1 cellular context compared by ENCODE assay signal in the genomic region with DNA sequence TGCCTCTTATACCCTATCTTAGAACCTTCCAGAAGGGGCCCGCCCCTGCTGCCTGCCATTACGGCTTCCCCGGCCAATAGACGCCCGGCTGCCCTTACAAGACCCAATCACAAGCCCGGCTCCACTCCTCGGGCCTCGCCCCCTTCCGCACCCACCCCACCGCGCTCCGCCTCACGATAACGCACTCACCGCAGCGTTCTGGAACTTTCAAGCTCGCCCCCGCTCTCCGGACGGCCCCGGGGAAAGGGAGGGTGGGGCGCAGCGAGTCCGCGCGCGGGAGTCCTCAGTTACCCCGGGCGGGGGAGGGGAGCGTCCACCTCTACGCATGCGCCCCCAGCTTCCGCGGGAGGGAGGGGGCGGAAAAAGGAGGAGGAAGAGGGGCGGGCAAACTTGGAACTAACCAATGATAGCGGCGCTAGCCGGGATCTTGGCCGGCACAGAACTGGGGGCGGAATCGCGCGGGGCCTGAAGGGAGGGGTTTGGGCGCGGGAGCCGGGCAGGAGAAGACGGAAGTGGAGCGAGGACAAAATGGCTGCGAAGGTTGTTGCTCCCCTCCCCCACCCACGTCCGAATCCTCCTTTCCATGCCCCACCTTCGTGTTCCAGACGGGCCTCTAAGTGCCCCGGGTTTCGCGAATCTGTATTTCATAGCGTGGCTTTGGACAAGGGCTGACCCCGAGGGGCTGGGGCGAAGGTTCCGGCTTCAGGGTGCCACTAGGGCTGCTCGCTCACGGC.
TF ChIP-seq lines count a peak whose summit lies in the region.

No MANE protein-coding gene starts in this region.

TF ChIP-seq in K562, 482 proteins besides CTCF, POLR2A, EP300 and RAD21 (continued from another document and continues in another):
- TF ChIP-seq, protein P1, sequence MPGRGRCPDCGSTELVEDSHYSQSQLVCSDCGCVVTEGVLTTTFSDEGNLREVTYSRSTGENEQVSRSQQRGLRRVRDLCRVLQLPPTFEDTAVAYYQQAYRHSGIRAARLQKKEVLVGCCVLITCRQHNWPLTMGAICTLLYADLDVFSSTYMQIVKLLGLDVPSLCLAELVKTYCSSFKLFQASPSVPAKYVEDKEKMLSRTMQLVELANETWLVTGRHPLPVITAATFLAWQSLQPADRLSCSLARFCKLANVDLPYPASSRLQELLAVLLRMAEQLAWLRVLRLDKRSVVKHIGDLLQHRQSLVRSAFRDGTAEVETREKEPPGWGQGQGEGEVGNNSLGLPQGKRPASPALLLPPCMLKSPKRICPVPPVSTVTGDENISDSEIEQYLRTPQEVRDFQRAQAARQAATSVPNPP (IDR thresholded peaks at IDR 0.05; ENCODE audit: borderline replicate concordance, insufficient read depth, insufficient read length) = no peak
- TF ChIP-seq, protein P2, sequence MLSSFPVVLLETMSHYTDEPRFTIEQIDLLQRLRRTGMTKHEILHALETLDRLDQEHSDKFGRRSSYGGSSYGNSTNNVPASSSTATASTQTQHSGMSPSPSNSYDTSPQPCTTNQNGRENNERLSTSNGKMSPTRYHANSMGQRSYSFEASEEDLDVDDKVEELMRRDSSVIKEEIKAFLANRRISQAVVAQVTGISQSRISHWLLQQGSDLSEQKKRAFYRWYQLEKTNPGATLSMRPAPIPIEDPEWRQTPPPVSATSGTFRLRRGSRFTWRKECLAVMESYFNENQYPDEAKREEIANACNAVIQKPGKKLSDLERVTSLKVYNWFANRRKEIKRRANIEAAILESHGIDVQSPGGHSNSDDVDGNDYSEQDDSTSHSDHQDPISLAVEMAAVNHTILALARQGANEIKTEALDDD (IDR thresholded peaks at IDR 0.05) = no peak
- no peak for TF ChIP-seq SOX6 (IDR thresholded peaks at IDR 0.05)
- TF ChIP-seq ZNF766 (CRISPR knock-in tag; conservative IDR thresholded peaks at IDR 0.05) = no peak
- TF ChIP-seq, protein P3, sequence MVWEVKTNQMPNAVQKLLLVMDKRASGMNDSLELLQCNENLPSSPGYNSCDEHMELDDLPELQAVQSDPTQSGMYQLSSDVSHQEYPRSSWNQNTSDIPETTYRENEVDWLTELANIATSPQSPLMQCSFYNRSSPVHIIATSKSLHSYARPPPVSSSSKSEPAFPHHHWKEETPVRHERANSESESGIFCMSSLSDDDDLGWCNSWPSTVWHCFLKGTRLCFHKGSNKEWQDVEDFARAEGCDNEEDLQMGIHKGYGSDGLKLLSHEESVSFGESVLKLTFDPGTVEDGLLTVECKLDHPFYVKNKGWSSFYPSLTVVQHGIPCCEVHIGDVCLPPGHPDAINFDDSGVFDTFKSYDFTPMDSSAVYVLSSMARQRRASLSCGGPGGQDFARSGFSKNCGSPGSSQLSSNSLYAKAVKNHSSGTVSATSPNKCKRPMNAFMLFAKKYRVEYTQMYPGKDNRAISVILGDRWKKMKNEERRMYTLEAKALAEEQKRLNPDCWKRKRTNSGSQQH (CRISPR knock-in tag; IDR thresholded peaks at IDR 0.05) = no peak
- TF ChIP-seq FOXK2 (conservative IDR thresholded peaks at IDR 0.05 in 1 of 2, IDR thresholded peaks at IDR 0.05 in 1 of 2; ENCODE audit: low read depth in 2 of 2) = peak in 1 of 2 experiments; percentile 12; a peak in 1 of 4 replicates
- TF ChIP-seq ZNF444 (CRISPR knock-in tag; IDR thresholded peaks at IDR 0.05) = no peak
- 0 out of 4 replicates have a peak, but pooled peaks of 1 of the 2 experiments have one; percentile 37 for TF ChIP-seq TBL1XR1 (IDR thresholded peaks at IDR 0.05; ENCODE audit: low read length in 2 of 2)
- no peak for TF ChIP-seq ZNF140 (CRISPR knock-in tag; IDR thresholded peaks at IDR 0.05)
- TF ChIP-seq, protein P4, sequence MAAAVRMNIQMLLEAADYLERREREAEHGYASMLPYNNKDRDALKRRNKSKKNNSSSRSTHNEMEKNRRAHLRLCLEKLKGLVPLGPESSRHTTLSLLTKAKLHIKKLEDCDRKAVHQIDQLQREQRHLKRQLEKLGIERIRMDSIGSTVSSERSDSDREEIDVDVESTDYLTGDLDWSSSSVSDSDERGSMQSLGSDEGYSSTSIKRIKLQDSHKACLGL (CRISPR knock-in tag; IDR thresholded peaks at IDR 0.05; ENCODE audit: borderline replicate concordance, poor library complexity, severe bottlenecking) = no peak
- no peak for TF ChIP-seq ZSCAN32 (CRISPR knock-in tag; IDR thresholded peaks at IDR 0.05)
- TF ChIP-seq BCOR (IDR thresholded peaks at IDR 0.05) = no peak
- TF ChIP-seq, protein P5, sequence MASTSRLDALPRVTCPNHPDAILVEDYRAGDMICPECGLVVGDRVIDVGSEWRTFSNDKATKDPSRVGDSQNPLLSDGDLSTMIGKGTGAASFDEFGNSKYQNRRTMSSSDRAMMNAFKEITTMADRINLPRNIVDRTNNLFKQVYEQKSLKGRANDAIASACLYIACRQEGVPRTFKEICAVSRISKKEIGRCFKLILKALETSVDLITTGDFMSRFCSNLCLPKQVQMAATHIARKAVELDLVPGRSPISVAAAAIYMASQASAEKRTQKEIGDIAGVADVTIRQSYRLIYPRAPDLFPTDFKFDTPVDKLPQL (IDR thresholded peaks at IDR 0.05; ENCODE audit: extremely low read depth, insufficient read length) = no peak
- TF ChIP-seq TAF1 (IDR thresholded peaks at IDR 0.05; ENCODE audit: control insufficient read depth, extremely low read depth, insufficient read depth, low read length, severe bottlenecking) = peak; percentile 88
- no peak for TF ChIP-seq SMC3 (conservative IDR thresholded peaks at IDR 0.05; ENCODE audit: insufficient read depth, low read depth, low read length)
- no peak for TF ChIP-seq ZNF445 (CRISPR knock-in tag; IDR thresholded peaks at IDR 0.05; ENCODE audit: low read depth)
- TF ChIP-seq, protein P6, sequence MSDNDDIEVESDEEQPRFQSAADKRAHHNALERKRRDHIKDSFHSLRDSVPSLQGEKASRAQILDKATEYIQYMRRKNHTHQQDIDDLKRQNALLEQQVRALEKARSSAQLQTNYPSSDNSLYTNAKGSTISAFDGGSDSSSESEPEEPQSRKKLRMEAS (CRISPR knock-in tag; IDR thresholded peaks at IDR 0.05) = peak; percentile 30; the same call in 1 of the 2 replicates
- no peak for TF ChIP-seq ZNF778 (CRISPR knock-in tag; IDR thresholded peaks at IDR 0.05)
- TF ChIP-seq, protein P7, sequence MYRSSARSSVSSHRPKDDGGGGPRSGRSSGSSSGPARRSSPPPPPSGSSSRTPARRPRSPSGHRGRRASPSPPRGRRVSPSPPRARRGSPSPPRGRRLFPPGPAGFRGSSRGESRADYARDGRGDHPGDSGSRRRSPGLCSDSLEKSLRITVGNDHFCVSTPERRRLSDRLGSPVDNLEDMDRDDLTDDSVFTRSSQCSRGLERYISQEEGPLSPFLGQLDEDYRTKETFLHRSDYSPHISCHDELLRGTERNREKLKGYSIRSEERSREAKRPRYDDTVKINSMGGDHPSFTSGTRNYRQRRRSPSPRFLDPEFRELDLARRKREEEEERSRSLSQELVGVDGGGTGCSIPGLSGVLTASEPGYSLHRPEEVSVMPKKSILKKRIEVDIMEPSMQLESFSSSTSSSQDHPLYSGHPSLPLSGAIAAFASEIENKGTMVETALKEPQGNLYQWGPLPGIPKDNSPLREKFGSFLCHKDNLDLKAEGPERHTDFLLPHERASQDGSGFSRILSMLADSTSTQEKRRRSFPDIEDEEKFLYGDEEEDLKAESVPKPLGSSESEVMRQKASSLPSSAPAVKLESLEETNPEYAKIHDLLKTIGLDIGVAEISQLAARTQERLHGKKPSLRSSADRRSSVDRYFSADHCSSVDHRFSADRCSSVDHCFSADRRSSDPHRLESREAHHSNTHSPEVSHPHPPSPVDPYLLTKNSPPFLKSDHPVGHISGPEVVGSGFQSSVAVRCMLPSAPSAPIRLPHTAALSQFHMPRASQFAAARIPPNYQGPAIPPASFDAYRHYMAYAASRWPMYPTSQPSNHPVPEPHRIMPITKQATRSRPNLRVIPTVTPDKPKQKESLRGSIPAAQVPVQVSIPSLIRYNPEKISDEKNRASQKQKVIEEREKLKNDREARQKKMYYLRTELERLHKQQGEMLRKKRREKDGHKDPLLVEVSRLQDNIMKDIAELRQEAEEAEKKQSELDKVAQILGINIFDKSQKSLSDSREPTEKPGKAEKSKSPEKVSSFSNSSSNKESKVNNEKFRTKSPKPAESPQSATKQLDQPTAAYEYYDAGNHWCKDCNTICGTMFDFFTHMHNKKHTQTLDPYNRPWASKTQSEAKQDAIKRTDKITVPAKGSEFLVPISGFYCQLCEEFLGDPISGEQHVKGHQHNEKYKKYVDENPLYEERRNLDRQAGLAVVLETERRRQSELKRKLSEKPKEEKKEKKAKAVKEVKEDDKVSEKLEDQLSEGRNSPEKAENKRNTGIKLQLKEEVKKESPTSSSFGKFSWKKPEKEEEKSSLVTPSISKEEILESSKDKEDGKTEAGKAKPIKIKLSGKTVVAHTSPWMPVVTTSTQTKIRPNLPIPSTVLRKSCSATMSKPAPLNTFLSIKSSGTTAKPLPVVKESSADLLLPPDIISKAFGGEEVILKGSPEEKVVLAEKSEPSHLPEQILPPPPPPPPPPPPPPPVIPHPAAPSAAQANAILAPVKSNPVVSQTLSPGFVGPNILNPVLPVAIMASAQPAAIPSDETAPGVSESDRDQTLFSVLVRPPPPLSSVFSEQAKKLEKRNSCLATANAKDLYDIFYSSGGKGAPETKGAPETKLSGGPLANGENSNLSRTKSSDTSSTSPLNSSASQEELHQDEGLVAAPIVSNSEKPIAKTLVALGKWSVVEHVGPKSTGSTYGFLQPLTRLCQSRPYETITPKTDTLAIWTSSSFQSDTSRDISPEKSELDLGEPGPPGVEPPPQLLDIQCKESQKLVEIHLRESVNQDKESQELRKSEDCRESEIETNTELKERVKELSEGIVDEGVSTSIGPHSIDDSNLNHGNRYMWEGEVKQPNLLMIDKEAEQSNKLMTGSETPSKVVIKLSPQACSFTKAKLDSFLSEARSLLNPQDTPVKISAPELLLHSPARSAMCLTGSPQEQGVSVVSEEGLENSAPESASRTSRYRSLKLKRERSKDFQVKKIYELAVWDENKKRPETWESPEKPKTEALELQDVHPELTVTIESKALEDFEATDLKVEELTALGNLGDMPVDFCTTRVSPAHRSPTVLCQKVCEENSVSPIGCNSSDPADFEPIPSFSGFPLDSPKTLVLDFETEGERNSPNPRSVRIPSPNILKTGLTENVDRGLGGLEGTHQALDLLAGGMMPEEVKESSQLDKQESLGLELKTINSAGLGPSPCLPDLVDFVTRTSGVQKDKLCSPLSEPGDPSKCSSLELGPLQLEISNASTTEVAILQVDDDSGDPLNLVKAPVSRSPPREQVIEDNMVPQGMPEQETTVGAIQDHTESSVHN (IDR thresholded peaks at IDR 0.05; ENCODE audit: borderline replicate concordance in 1 of 2, low read depth in 1 of 2) = no peak
- TF ChIP-seq ZNF551 (CRISPR knock-in tag; IDR thresholded peaks at IDR 0.05) = no peak
- TF ChIP-seq ESRRA (IDR thresholded peaks at IDR 0.05; ENCODE audit: borderline replicate concordance, low read depth) = peak; percentile 86
- TF ChIP-seq, protein P8, sequence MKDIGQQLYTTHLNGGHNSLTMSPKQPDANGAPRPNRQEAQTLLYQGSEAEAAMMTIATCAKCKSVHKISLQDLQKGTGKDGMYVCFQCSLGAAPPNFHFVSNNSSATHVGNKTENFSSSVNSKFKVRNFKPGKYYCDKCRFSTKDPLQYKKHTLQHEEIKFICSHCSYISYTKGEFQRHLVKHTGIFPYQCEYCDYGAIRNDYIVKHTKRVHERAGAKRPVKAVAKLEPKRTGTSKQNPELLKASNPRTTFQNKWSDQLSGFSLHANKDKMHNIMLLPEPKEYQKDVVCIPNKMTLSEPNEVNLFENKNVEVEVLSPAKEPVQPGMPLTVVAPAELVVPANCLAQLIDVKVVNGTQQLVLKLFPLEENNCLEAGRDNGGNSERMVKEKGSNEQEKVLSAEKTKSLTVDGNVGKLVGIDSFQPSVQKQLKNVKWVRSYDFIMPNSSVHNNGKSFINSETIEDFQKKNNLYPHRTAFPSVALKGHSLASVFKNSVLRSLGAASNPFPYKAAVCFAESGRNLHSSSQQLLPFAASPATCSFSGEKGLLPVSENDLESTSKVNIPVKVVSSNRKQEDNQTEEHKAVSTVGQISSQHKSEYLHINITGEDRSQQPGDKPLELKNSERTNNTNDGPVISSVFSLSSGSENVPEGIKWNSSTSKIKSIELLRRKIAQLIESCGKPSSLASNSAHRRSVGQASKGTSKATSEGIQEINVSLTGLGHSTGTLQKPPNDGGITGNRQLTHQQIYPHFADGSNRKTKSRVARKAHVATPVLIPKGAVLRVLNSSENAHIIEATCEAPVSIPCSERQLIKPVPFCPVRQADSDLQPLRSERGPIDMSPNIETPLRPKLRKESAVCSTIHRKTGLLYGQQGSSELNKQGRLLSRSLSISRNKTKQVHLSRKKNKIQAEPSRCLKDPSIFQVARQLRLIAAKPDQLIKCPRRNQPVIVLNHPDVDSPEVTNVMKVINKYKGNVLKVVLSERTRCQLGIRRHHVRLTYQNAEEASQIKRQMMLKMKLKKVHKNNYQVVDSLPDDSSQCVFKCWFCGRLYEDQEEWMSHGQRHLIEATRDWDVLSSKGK (CRISPR knock-in tag; IDR thresholded peaks at IDR 0.05) = no peak
- TF ChIP-seq CXXC5 (CRISPR knock-in tag; IDR thresholded peaks at IDR 0.05) = peak; percentile 92
- TF ChIP-seq NR4A1 (CRISPR knock-in tag; IDR thresholded peaks at IDR 0.05) = no peak
- TF ChIP-seq NR4A1 (tag; IDR thresholded peaks at IDR 0.05) = no peak
- TF ChIP-seq RNF2 (IDR thresholded peaks at IDR 0.05) = peak; percentile 56; the same call in 1 of the 2 replicates
- TF ChIP-seq BHLHE40 (IDR thresholded peaks at IDR 0.05; ENCODE audit: low read length) = no peak
- 0 out of 2 replicates have a peak, but pooled peaks have one; percentile 10 for TF ChIP-seq ZNF12 (CRISPR knock-in tag; IDR thresholded peaks at IDR 0.05)
- TF ChIP-seq, protein P9, sequence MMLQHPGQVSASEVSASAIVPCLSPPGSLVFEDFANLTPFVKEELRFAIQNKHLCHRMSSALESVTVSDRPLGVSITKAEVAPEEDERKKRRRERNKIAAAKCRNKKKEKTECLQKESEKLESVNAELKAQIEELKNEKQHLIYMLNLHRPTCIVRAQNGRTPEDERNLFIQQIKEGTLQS (IDR thresholded peaks at IDR 0.05) = no peak
- TF ChIP-seq, protein P9 (CRISPR knock-in tag; conservative IDR thresholded peaks at IDR 0.05) = no peak
- 0 out of 2 replicates have a peak, but pooled peaks have one; percentile 33 for TF ChIP-seq ZSCAN29 (IDR thresholded peaks at IDR 0.05)
- TF ChIP-seq, protein P10, sequence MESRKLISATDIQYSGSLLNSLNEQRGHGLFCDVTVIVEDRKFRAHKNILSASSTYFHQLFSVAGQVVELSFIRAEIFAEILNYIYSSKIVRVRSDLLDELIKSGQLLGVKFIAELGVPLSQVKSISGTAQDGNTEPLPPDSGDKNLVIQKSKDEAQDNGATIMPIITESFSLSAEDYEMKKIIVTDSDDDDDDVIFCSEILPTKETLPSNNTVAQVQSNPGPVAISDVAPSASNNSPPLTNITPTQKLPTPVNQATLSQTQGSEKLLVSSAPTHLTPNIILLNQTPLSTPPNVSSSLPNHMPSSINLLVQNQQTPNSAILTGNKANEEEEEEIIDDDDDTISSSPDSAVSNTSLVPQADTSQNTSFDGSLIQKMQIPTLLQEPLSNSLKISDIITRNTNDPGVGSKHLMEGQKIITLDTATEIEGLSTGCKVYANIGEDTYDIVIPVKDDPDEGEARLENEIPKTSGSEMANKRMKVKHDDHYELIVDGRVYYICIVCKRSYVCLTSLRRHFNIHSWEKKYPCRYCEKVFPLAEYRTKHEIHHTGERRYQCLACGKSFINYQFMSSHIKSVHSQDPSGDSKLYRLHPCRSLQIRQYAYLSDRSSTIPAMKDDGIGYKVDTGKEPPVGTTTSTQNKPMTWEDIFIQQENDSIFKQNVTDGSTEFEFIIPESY (CRISPR knock-in tag; IDR thresholded peaks at IDR 0.05) = no peak; the same call in 1 of the 2 replicates
- TF ChIP-seq TAF9B (IDR thresholded peaks at IDR 0.05; ENCODE audit: partially characterized antibody) = peak; percentile 79
- TF ChIP-seq THRAP3 (IDR thresholded peaks at IDR 0.05; ENCODE audit: borderline replicate concordance) = no peak
- no peak for TF ChIP-seq HOXB6 (CRISPR knock-in tag; IDR thresholded peaks at IDR 0.05; ENCODE audit: borderline replicate concordance)
- no peak for TF ChIP-seq MCM5 (IDR thresholded peaks at IDR 0.05; ENCODE audit: low read depth)
- no peak for TF ChIP-seq YBX1 (IDR thresholded peaks at IDR 0.05)
